ENCODE assay signal across 1 cellular context in the genomic region with DNA sequence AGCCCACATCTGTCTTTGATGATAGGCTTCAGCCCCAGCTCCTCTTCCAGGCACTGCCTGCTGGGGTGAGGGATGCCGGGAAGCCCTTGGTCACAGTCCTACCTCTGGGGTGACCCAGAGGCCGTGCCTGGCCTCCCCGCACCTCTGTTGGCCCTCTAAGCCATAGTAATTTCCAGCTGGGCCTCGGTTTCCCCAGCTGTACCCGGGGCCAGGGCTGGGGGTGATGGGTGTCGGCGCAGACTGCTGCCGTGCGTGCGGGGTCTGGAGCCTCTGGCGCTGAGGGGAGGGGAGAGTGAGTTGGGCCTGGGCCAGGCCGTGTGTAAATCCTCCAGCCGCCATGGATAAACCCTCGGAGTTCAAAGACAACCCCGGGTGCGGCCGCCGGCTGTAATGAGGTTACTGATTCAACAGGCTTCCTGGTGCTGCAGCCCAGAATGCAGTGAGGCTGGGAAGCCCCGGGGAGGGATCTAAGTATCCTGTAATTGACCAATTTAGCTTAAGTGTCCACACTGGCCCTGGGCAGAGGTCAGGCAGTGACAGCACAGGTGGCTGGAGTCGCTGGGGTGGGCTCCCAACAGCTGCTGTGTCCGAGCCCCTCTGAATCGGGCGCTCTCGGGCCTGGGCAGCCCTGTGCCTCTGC.
TF ChIP-seq lines count a peak whose summit lies in the region.

No MANE protein-coding gene starts in this region.

TF ChIP-seq in HepG2, 621 proteins besides CTCF, POLR2A, EP300 and RAD21 (continued from another document and continues in another):
- no peak for TF ChIP-seq ZNF678 (CRISPR knock-in tag; IDR thresholded peaks at IDR 0.05)
- no peak for TF ChIP-seq REPIN1 (CRISPR knock-in tag; IDR thresholded peaks at IDR 0.05; ENCODE audit: borderline replicate concordance, low read depth)
- no peak for TF ChIP-seq ZNF790 (CRISPR knock-in tag; IDR thresholded peaks at IDR 0.05; ENCODE audit: borderline replicate concordance)
- no peak for TF ChIP-seq ZNF879 (CRISPR knock-in tag; IDR thresholded peaks at IDR 0.05)
- no peak for TF ChIP-seq ZNF260 (CRISPR knock-in tag; IDR thresholded peaks at IDR 0.05; ENCODE audit: borderline replicate concordance, low read depth)
- no peak for TF ChIP-seq ERF (CRISPR knock-in tag; IDR thresholded peaks at IDR 0.05)
- no peak for TF ChIP-seq KLF6 (CRISPR knock-in tag; IDR thresholded peaks at IDR 0.05)
- TF ChIP-seq IRX3 (CRISPR knock-in tag; IDR thresholded peaks at IDR 0.05; ENCODE audit: borderline replicate concordance, low read depth): 0 out of 2 replicates have a peak, but pooled peaks have one; percentile 35
- TF ChIP-seq, protein P1, sequence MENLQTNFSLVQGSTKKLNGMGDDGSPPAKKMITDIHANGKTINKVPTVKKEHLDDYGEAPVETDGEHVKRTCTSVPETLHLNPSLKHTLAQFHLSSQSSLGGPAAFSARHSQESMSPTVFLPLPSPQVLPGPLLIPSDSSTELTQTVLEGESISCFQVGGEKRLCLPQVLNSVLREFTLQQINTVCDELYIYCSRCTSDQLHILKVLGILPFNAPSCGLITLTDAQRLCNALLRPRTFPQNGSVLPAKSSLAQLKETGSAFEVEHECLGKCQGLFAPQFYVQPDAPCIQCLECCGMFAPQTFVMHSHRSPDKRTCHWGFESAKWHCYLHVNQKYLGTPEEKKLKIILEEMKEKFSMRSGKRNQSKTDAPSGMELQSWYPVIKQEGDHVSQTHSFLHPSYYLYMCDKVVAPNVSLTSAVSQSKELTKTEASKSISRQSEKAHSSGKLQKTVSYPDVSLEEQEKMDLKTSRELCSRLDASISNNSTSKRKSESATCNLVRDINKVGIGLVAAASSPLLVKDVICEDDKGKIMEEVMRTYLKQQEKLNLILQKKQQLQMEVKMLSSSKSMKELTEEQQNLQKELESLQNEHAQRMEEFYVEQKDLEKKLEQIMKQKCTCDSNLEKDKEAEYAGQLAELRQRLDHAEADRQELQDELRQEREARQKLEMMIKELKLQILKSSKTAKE (CRISPR knock-in tag; IDR thresholded peaks at IDR 0.05; ENCODE audit: borderline replicate concordance): peak; percentile 75
- TF ChIP-seq GATA4 (IDR thresholded peaks at IDR 0.05; ENCODE audit: borderline replicate concordance, low read depth): no peak
- no peak for TF ChIP-seq IKZF1 (IDR thresholded peaks at IDR 0.05)
- TF ChIP-seq HOXA7 (CRISPR knock-in tag; IDR thresholded peaks at IDR 0.05): no peak
- no peak for TF ChIP-seq TCF12 (IDR thresholded peaks at IDR 0.05)
- no peak for TF ChIP-seq TCF12 (CRISPR knock-in tag; IDR thresholded peaks at IDR 0.05)
- no peak for TF ChIP-seq ZFP41 (CRISPR knock-in tag; IDR thresholded peaks at IDR 0.05; ENCODE audit: borderline replicate concordance)
- TF ChIP-seq NKX3-1 (CRISPR knock-in tag; IDR thresholded peaks at IDR 0.05): no peak
- TF ChIP-seq, protein P2, sequence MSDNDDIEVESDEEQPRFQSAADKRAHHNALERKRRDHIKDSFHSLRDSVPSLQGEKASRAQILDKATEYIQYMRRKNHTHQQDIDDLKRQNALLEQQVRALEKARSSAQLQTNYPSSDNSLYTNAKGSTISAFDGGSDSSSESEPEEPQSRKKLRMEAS (IDR thresholded peaks at IDR 0.05): no peak
- no peak for TF ChIP-seq ZNF558 (CRISPR knock-in tag; IDR thresholded peaks at IDR 0.05; ENCODE audit: borderline replicate concordance)
- no peak for TF ChIP-seq ZNF781 (CRISPR knock-in tag; IDR thresholded peaks at IDR 0.05; ENCODE audit: borderline replicate concordance, not compliant biosample characterization)
- no peak for TF ChIP-seq KAT7 (CRISPR knock-in tag; IDR thresholded peaks at IDR 0.05; ENCODE audit: borderline replicate concordance)
- TF ChIP-seq MIXL1 (CRISPR knock-in tag; IDR thresholded peaks at IDR 0.05): peak; percentile 74
- no peak for TF ChIP-seq NCOA1 (CRISPR knock-in tag; IDR thresholded peaks at IDR 0.05)
- TF ChIP-seq RARG (CRISPR knock-in tag; IDR thresholded peaks at IDR 0.05; ENCODE audit: low read depth): no peak
- no peak for TF ChIP-seq ZNF281 (CRISPR knock-in tag; IDR thresholded peaks at IDR 0.05; ENCODE audit: borderline replicate concordance)
- 0 out of 2 replicates have a peak, but pooled peaks have one; percentile 25 for TF ChIP-seq TAF1 (CRISPR knock-in tag; IDR thresholded peaks at IDR 0.05)
- TF ChIP-seq ZNF232 (CRISPR knock-in tag; IDR thresholded peaks at IDR 0.05; ENCODE audit: borderline replicate concordance): no peak
- no peak for TF ChIP-seq ZNF337 (CRISPR knock-in tag; IDR thresholded peaks at IDR 0.05; ENCODE audit: borderline replicate concordance, low read depth)
- TF ChIP-seq ZNF225 (CRISPR knock-in tag; IDR thresholded peaks at IDR 0.05): no peak
- peak; percentile 70 for TF ChIP-seq PAXIP1 (CRISPR knock-in tag; conservative IDR thresholded peaks at IDR 0.05)
- peak; percentile 29; the same call in 1 of the 2 replicates for TF ChIP-seq EEA1 (CRISPR knock-in tag; IDR thresholded peaks at IDR 0.05; ENCODE audit: borderline replicate concordance)
- TF ChIP-seq, protein P3, sequence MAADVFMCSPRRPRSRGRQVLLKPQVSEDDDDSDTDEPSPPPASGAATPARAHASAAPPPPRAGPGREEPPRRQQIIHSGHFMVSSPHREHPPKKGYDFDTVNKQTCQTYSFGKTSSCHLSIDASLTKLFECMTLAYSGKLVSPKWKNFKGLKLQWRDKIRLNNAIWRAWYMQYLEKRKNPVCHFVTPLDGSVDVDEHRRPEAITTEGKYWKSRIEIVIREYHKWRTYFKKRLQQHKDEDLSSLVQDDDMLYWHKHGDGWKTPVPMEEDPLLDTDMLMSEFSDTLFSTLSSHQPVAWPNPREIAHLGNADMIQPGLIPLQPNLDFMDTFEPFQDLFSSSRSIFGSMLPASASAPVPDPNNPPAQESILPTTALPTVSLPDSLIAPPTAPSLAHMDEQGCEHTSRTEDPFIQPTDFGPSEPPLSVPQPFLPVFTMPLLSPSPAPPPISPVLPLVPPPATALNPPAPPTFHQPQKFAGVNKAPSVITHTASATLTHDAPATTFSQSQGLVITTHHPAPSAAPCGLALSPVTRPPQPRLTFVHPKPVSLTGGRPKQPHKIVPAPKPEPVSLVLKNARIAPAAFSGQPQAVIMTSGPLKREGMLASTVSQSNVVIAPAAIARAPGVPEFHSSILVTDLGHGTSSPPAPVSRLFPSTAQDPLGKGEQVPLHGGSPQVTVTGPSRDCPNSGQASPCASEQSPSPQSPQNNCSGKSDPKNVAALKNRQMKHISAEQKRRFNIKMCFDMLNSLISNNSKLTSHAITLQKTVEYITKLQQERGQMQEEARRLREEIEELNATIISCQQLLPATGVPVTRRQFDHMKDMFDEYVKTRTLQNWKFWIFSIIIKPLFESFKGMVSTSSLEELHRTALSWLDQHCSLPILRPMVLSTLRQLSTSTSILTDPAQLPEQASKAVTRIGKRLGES (CRISPR knock-in tag; IDR thresholded peaks at IDR 0.05; ENCODE audit: borderline replicate concordance): no peak
- TF ChIP-seq FUBP1 (CRISPR knock-in tag; IDR thresholded peaks at IDR 0.05; ENCODE audit: borderline replicate concordance): no peak
- TF ChIP-seq ZFP36 (IDR thresholded peaks at IDR 0.05; ENCODE audit: borderline replicate concordance, low read depth, low read length, partially characterized antibody): no peak
- no peak for TF ChIP-seq HINFP (CRISPR knock-in tag; IDR thresholded peaks at IDR 0.05; ENCODE audit: low read depth)
- TF ChIP-seq, protein P4, sequence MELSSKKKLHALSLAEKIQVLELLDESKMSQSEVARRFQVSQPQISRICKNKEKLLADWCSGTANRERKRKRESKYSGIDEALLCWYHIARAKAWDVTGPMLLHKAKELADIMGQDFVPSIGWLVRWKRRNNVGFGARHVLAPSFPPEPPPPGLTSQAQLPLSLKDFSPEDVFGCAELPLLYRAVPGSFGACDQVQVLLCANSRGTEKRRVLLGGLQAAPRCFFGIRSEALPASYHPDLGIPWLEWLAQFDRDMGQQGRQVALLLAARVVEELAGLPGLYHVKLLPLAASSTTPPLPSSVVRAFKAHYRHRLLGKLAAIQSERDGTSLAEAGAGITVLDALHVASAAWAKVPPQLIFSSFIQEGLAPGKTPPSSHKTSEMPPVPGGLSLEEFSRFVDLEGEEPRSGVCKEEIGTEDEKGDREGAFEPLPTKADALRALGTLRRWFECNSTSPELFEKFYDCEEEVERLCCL (CRISPR knock-in tag; IDR thresholded peaks at IDR 0.05; ENCODE audit: borderline replicate concordance): no peak
- no peak for TF ChIP-seq CC2D1A (CRISPR knock-in tag; IDR thresholded peaks at IDR 0.05)
- no peak for TF ChIP-seq HMGA1 (CRISPR knock-in tag; conservative IDR thresholded peaks at IDR 0.05)
- peak; percentile 80; the same call in 1 of the 2 replicates for TF ChIP-seq MTA1 (CRISPR knock-in tag; IDR thresholded peaks at IDR 0.05; ENCODE audit: borderline replicate concordance)
- TF ChIP-seq SP140L (CRISPR knock-in tag; IDR thresholded peaks at IDR 0.05; ENCODE audit: borderline replicate concordance): no peak
- no peak for TF ChIP-seq TP53 (CRISPR knock-in tag; conservative IDR thresholded peaks at IDR 0.05)
- TF ChIP-seq ZNF264 (CRISPR knock-in tag; IDR thresholded peaks at IDR 0.05): no peak
- no peak for TF ChIP-seq FOSL1 (CRISPR knock-in tag; IDR thresholded peaks at IDR 0.05; ENCODE audit: borderline replicate concordance)
- no peak for TF ChIP-seq ZNF782 (CRISPR knock-in tag; IDR thresholded peaks at IDR 0.05; ENCODE audit: borderline replicate concordance)
- 0 out of 2 replicates have a peak, but pooled peaks have one; percentile 23 for TF ChIP-seq ZNF205 (CRISPR knock-in tag; IDR thresholded peaks at IDR 0.05)
- TF ChIP-seq ZNF331 (CRISPR knock-in tag; IDR thresholded peaks at IDR 0.05): peak; percentile 44
- no peak for TF ChIP-seq ZSCAN22 (CRISPR knock-in tag; IDR thresholded peaks at IDR 0.05)
- TF ChIP-seq ZNF501 (CRISPR knock-in tag; IDR thresholded peaks at IDR 0.05): peak; percentile 44; the same call in 1 of the 2 replicates
